ENCODE assay signal across 28 cellular contexts in genomic region chr5:180082633-180083420, GRCh38. TPM values are rescaled to one million over a fixed set of nuclear protein-coding genes. Genes with fewer than 3 reads are reported as not detected.
DNase-seq lines count a peak whose midpoint lies in the region; ATAC-seq and TF ChIP-seq lines count a peak whose summit lies in the region.
"Had no signal": no experiment of that assay in that cellular context is flagged by ENCODE, and none has a peak within 500 bp of the region (broad histone marks: within the 10 kb centered on the region; RNA-seq: fewer than 3 reads in every experiment).

No MANE protein-coding gene starts in this region.

- TF ChIP-seq CTCF in GM23338 (conservative IDR thresholded peaks at IDR 0.05; ENCODE audit: low read depth in 2 of 2), result no peak; a peak in 1 of 4 replicates
- TF ChIP-seq CTCF in endothelial cell (IDR thresholded peaks at IDR 0.05; ENCODE audit: unreplicated experiment), result no peak
- no peak for TF ChIP-seq CTCF in BE2C (IDR thresholded peaks at IDR 0.05; ENCODE audit: low read depth, low read length)
- TF ChIP-seq CTCF in tibial nerve (IDR thresholded peaks at IDR 0.05), result no peak

- H3K36me3 ChIP-seq in GM23338 (ENCODE audit: insufficient read depth) (no peaks in the 10 kb centered on the region; the same call in 1 of the 2 replicates), HUES64 (ENCODE audit: insufficient read depth, low read length) (no peaks in the 10 kb centered on the region), mesodermal cell (ENCODE audit: control insufficient read depth, insufficient read depth, low read length) (no peaks in the 10 kb centered on the region), BE2C (no peaks in the 10 kb centered on the region), tibial nerve (no peaks in the 10 kb centered on the region)
- H3K36me3 ChIP-seq: right lobe of liver had no signal

- WGBS in HUES64, result 19% methylated on average over 17 of the region's 17 CpGs
- 47 to 54% methylated on average over 12 to 15 of the region's 17 CpGs for WGBS in mesodermal cell (ENCODE audit: insufficient coverage in 2 of 2), 2 experiments
- WGBS in tibial nerve, 2 donors, result 52 to 55% methylated on average over 17 of the region's 17 CpGs

- H3K4me1 Mint-ChIP-seq in GM23338 (peaks cover 47% of the 10 kb centered on the region), endothelial cell (ENCODE audit: unreplicated experiment) (peaks cover 5% of the 10 kb centered on the region)

- H2AFZ ChIP-seq in GM23338, result no peak overlapping the region
- H2AFZ ChIP-seq: parathyroid adenoma had no signal

- peak overlapping the region; percentile 98 for H3K27ac Mint-ChIP-seq in GM23338
- H3K27ac Mint-ChIP-seq in endothelial cell (ENCODE audit: unreplicated experiment), result peak overlapping the region; percentile 20
- H3K27ac Mint-ChIP-seq: activated naive CD8-positive, alpha-beta T cell treated with anti-CD3 and anti-CD28 coated beads, Interleukin-2, amount 10 ng/mL, durations not matched to agents 7 days and 5 days; activated T-helper 2 cell treated with anti-CD3 and anti-CD28 coated beads, Interferon-gamma antibody, Interleukin-2, Interleukin-4, amounts not matched to agents 10 μg/mL and 5 μg/mL and 100 μg/mL, durations not matched to agents 14 hours and 24 hours and 36 hours; CD4-positive, alpha-beta T cell; stimulated activated naive B cell treated with anti-CD40 and anti-IgM and Interleukin-4, amounts not matched to agents 10 μg/mL and 1 μg/mL and 100 μg/mL, for 72 hours had no signal

- no peaks in the 10 kb centered on the region for H4K20me1 ChIP-seq in GM23338 (replicated peaks; ENCODE audit: insufficient read depth)

- H3K9ac ChIP-seq in HUES64 (ENCODE audit: low read depth, low read length), result peak overlapping the region; percentile 70
- H3K9ac ChIP-seq: parathyroid adenoma had no signal

- H3K27me3 ChIP-seq in GM23338 (ENCODE audit: insufficient read depth) (no peaks in the 10 kb centered on the region), HUES64 (ENCODE audit: insufficient read depth, low read length) (no peaks in the 10 kb centered on the region), BE2C (no peaks in the 10 kb centered on the region), tibial nerve (no peaks in the 10 kb centered on the region)
- H3K27me3 ChIP-seq: right lobe of liver, testis had no signal

- H3K4me1 ChIP-seq in GM23338 (ENCODE audit: insufficient read depth) (peaks cover 42% of the 10 kb centered on the region), HUES64 (ENCODE audit: insufficient read depth, low read length) (peaks cover 46% of the 10 kb centered on the region), mesodermal cell (ENCODE audit: control insufficient read depth, insufficient read depth, low read length, poor library complexity, severe bottlenecking) (peaks cover 13% of the 10 kb centered on the region), BE2C (no peaks in the 10 kb centered on the region), tibial nerve (peaks cover 0 to 5% (median 0%) of the 10 kb centered on the region in 4 donors)
- H3K4me1 ChIP-seq: testis had no signal

- H3K4me2 ChIP-seq in GM23338, result peak overlapping the region; percentile 16

- no peak for TF ChIP-seq POLR2A in tibial nerve (IDR thresholded peaks at IDR 0.05)

- peak; percentile 97 for DNase-seq in GM23338 (ENCODE audit: low spot score)
- no peak for DNase-seq in endothelial cell (ENCODE audit: low spot score)
- no peak for DNase-seq in BE2C
- DNase-seq in tibial nerve (ENCODE audit: low spot score in 2 of 2), result no peak
- DNase-seq: activated CD4-positive, alpha-beta T cell treated with anti-CD3 and anti-CD28 coated beads, Interleukin-2, amount 50 U/mL, for 4 hours; activated CD8-positive, alpha-beta memory T cell treated with anti-CD3 and anti-CD28 coated beads, Interleukin-2, amount 50 U/mL, for 4 hours; activated naive CD8-positive, alpha-beta T cell treated with anti-CD3 and anti-CD28 coated beads, Interleukin-2, amount 10 ng/mL, durations not matched to agents 7 days and 5 days; CD4-positive, alpha-beta T cell; cerebellar nuclear complex; EL; erythroblast; mucosa of descending colon; NCI-H1092; NCI-H1930; NCI-H2227 treated with DMSO at 0.1 percent for 48 hours; NCI-H774; right lobe of liver; stimulated activated CD4-positive, alpha-beta T cell treated with anti-CD3 and anti-CD28 coated beads, Interleukin-12 subunit alpha, Interleukin-12 subunit beta, amount 100 ng/mL, for 4 hours; stimulated activated CD4-positive, alpha-beta T cell treated with anti-CD3 and anti-CD28 coated beads, Interleukin-4, amount 100 ng/mL, for 24 hours; stimulated activated naive B cell treated with anti-CD40 and anti-IgM and Interleukin-4, amounts not matched to agents 10 μg/mL and 1 μg/mL and 100 μg/mL, for 72 hours; testis had no signal

- peak overlapping the region; percentile 51; the same call in 2 of the 3 replicates for H3K4me3 Mint-ChIP-seq in GM23338
- H3K4me3 Mint-ChIP-seq in endothelial cell (ENCODE audit: unreplicated experiment), result no peak overlapping the region
- H3K4me3 Mint-ChIP-seq: activated naive CD8-positive, alpha-beta T cell treated with anti-CD3 and anti-CD28 coated beads, Interleukin-2, amount 10 ng/mL, durations not matched to agents 7 days and 5 days; CD4-positive, alpha-beta T cell; nephron; stimulated activated naive B cell treated with anti-CD40 and anti-IgM and Interleukin-4, amounts not matched to agents 10 μg/mL and 1 μg/mL and 100 μg/mL, for 72 hours had no signal

- 0 out of 2 replicates have a peak, but pooled peaks cover 2% of the 10 kb centered on the region for H3K9me3 ChIP-seq in HUES64 (ENCODE audit: insufficient read depth, low read depth, low read length)
- peaks cover 5% of the 10 kb centered on the region for H3K9me3 ChIP-seq in mesodermal cell (ENCODE audit: control insufficient read depth, low read length)
- H3K9me3 ChIP-seq in BE2C, result no peaks in the 10 kb centered on the region; the same call in 1 of the 2 replicates
- H3K9me3 ChIP-seq in tibial nerve, result no peaks in the 10 kb centered on the region
- H3K9me3 ChIP-seq: mucosa of descending colon, right lobe of liver, testis had no signal

- H3K36me3 Mint-ChIP-seq in GM23338 (ENCODE audit: low read depth) (peaks cover 34% of the 10 kb centered on the region), endothelial cell (ENCODE audit: low read depth, unreplicated experiment) (peaks cover 3% of the 10 kb centered on the region)
- H3K36me3 Mint-ChIP-seq: activated naive CD8-positive, alpha-beta T cell treated with anti-CD3 and anti-CD28 coated beads, Interleukin-2, amount 10 ng/mL, durations not matched to agents 7 days and 5 days; stimulated activated naive B cell treated with anti-CD40 and anti-IgM and Interleukin-4, amounts not matched to agents 10 μg/mL and 1 μg/mL and 100 μg/mL, for 72 hours had no signal

- H3K9me2 ChIP-seq in GM23338 (ENCODE audit: insufficient read depth), result 0 out of 2 replicates have a peak, but pooled peaks cover 3% of the 10 kb centered on the region

- H3F3A ChIP-seq in GM23338 (replicated peaks; ENCODE audit: low read depth), result peaks cover 21% of the 10 kb centered on the region

- H3K79me2 ChIP-seq in GM23338 (replicated peaks; ENCODE audit: insufficient read depth), result no peaks in the 10 kb centered on the region
- H3K79me2 ChIP-seq: parathyroid adenoma had no signal

- TF ChIP-seq EP300 in tibial nerve (IDR thresholded peaks at IDR 0.05), result no peak

- H3K9me3 Mint-ChIP-seq in GM23338 (peaks cover 38% of the 10 kb centered on the region), endothelial cell (ENCODE audit: unreplicated experiment) (no peaks in the 10 kb centered on the region)
- H3K9me3 Mint-ChIP-seq: activated naive CD8-positive, alpha-beta T cell treated with anti-CD3 and anti-CD28 coated beads, Interleukin-2, amount 10 ng/mL, durations not matched to agents 7 days and 5 days; activated T-helper 2 cell treated with anti-CD3 and anti-CD28 coated beads, Interferon-gamma antibody, Interleukin-2, Interleukin-4, amounts not matched to agents 10 μg/mL and 5 μg/mL and 100 μg/mL, durations not matched to agents 14 hours and 24 hours and 36 hours; CD4-positive, alpha-beta T cell; nephron; stimulated activated naive B cell treated with anti-CD40 and anti-IgM and Interleukin-4, amounts not matched to agents 10 μg/mL and 1 μg/mL and 100 μg/mL, for 72 hours had no signal

- H3K27me3 Mint-ChIP-seq in GM23338 (ENCODE audit: insufficient read depth, low read depth, poor library complexity) (peaks cover 28% of the 10 kb centered on the region), endothelial cell (ENCODE audit: unreplicated experiment) (peaks cover 5% of the 10 kb centered on the region)

- H3K4me3 ChIP-seq in GM23338 (no peak overlapping the region), HUES64 (ENCODE audit: low read length) (no peak overlapping the region), mesodermal cell (ENCODE audit: extremely low read depth, insufficient read depth, low read length, poor library complexity, severe bottlenecking) (no peak overlapping the region), BE2C (ENCODE audit: low read depth, low read length) (no peak overlapping the region), tibial nerve (no peak overlapping the region)
- H3K4me3 ChIP-seq: mucosa of descending colon, right lobe of liver, testis had no signal

- H3K27ac ChIP-seq in GM23338 (ENCODE audit: low read depth) (peak overlapping the region; percentile 96), HUES64 (ENCODE audit: low read depth, low read length) (peak overlapping the region; percentile 98), mesodermal cell (ENCODE audit: low read depth, low read length, severe bottlenecking) (peak overlapping the region; percentile 60), tibial nerve (peak overlapping the region in 1 of 4 donors; percentile 40)
- H3K27ac ChIP-seq: parathyroid adenoma, right lobe of liver, testis had no signal

- ATAC-seq in GM23338 (peak; percentile 92), HG03439 (IDR thresholded peaks at IDR 0.05; ENCODE audit: unreplicated experiment) (no peak)
- ATAC-seq: mucosa of descending colon; right lobe of liver; Right ventricle myocardium inferior; stimulated activated naive B cell treated with anti-CD40 and anti-IgM and Interleukin-4, amounts not matched to agents 10 μg/mL and 1 μg/mL and 100 μg/mL, for 72 hours had no signal

RNA-seq across cellular contexts. Expression of gene RNF130, which starts 11.3 kb away (rescaled TPM):
- 65.1 and 97.3 TPM in 2 replicates for total RNA-seq in GM23338 (2014; rRNA removed; shearing (Covaris generic))
- 55.1 and 60.1 TPM in 2 replicates for polyA plus RNA-seq in GM23338 (2016; fragmentation: Nextera tagmentation; extraction: Ambion mirVana)
- polyA plus RNA-seq in HUES64 (2013, experiment 1 of 2), result 46.8 TPM
- polyA plus RNA-seq in HUES64 (2013, experiment 2 of 2), result 64.0 TPM
- total RNA-seq in endothelial cell (ENCODE audit: unreplicated experiment), result 67.3 TPM
- 46.6 TPM for polyA plus RNA-seq in mesodermal cell (2013, experiment 1 of 2)
- 40.9 TPM for polyA plus RNA-seq in mesodermal cell (2013, experiment 2 of 2)
- 26.7 TPM for polyA plus RNA-seq in BE2C (2012; ENCODE audit: insufficient read depth, insufficient read length, low read depth)
- 100 to 1,000 TPM; 121 to 150 (median 143) TPM for total RNA-seq in tibial nerve
